9 cellular contexts compared by ENCODE assay signal in the genomic region with DNA sequence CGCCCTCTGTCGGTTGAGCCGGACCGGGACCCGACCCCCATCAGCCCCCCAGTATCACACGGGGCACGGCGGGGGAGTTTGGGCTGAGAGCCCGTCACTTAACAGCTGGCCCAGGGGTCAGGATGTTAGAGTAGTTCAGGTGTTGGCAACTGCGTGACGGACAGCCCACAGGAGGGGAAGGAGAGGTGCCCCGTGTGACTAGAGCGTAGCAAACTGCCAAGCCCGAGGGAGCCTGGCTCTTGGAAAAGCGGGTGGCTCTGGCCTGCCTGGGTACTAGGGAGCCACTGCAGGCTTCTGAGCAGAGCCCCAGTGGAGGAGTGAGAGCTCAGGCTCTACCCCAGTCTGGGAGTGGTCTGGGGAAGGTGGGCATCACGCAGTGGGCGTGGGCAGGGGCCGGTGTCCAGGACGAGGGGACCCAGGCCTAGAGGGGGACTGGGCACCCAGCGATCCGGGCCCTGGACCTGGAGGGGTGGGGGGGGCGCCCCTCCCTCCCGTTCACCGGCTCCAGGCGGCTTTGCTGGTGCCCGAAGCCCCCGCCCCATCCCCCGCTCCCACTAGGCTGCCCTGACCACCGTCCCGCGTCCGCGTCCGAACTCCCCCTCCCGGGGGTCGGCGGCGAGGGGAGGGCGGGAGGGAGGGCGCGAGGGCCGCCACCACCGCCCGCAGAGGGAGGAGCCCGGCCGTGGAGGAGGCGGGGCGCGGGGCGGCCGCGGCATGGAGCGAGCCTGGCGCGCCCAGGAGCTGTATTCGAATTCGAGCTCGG. TPM values are rescaled to one million over a fixed set of nuclear protein-coding genes. Genes with fewer than 3 reads are reported as not detected.
DNase-seq lines count a peak whose midpoint lies in the region; ATAC-seq, FAIRE-seq and TF ChIP-seq lines count a peak whose summit lies in the region.
"Had no signal": no experiment of that assay in that cellular context is flagged by ENCODE, and none has a peak within 500 bp of the region (broad histone marks: within the 10 kb centered on the region; RNA-seq: fewer than 3 reads in every experiment).

No MANE protein-coding gene starts in this region.

- CTCF ChIA-PET in Panc1 (lab: Charles Lee) = no interaction called here

- H3K27ac ChIP-seq in Panc1 (ENCODE audit: low read length) = no peak overlapping the region
- peak overlapping the region in 2 of 4 donors; percentile 12 to 38 for H3K27ac ChIP-seq in gastroesophageal sphincter
- no peak overlapping the region for H3K27ac ChIP-seq in pancreas

- H3K4me1 ChIP-seq in Panc1 (ENCODE audit: control insufficient read depth, insufficient read depth, low read length) = peaks cover 2% of the 10 kb centered on the region; the same call in 1 of the 2 replicates
- peaks cover 0 to 32% (median 12%) of the 10 kb centered on the region in 3 donors for H3K4me1 ChIP-seq in gastroesophageal sphincter
- H3K4me1 ChIP-seq in pancreas = peaks cover 0 to 3% (median 0%) of the 10 kb centered on the region in 3 donors

- H3K9me3 ChIP-seq in Panc1 (ENCODE audit: control insufficient read depth, insufficient read depth, low read depth, low read length) = no peaks in the 10 kb centered on the region
- peaks cover 0 to 4% (median 0%) of the 10 kb centered on the region in 3 donors for H3K9me3 ChIP-seq in gastroesophageal sphincter
- no peaks in the 10 kb centered on the region for H3K9me3 ChIP-seq in pancreas

- no CpG with 5 or more reads among the region's 58 CpGs for WGBS in gastroesophageal sphincter (ENCODE audit: low coverage in 1 of 2), 2 donors
- WGBS in pancreas, 2 donors = 9 to 10% methylated on average over 44 to 45 of the region's 58 CpGs

- TF ChIP-seq CTCF in Panc1 (IDR thresholded peaks at IDR 0.05) (peak; percentile 85), gastroesophageal sphincter (IDR thresholded peaks at IDR 0.05) (peak in 3 of 4 experiments; percentile 8 to 54 (median 41)), pancreas (IDR thresholded peaks at IDR 0.05) (peak in 2 of 4 donors; percentile 10), GM20000 (IDR thresholded peaks at IDR 0.05; ENCODE audit: extremely low read depth, missing control alignments) (no peak)

- H3K36me3 ChIP-seq in Panc1 (ENCODE audit: control insufficient read depth, insufficient read depth, low read length) (no peaks in the 10 kb centered on the region), gastroesophageal sphincter (peaks cover 0 to 14% of the 10 kb centered on the region in 2 donors), pancreas (no peaks in the 10 kb centered on the region)

- no peak for TF ChIP-seq POLR2A in gastroesophageal sphincter (IDR thresholded peaks at IDR 0.05)

- no peak for FAIRE-seq in pancreas (lab: Jason Lieb, UNC)

- peak; percentile 83 for ATAC-seq in Panc1
- peak; percentile 64 for ATAC-seq in gastroesophageal sphincter
- ATAC-seq in pancreas = peak; percentile 73 to 90 (median 82)
- no peak for ATAC-seq in GM19452 (IDR thresholded peaks at IDR 0.05; ENCODE audit: unreplicated experiment)
- ATAC-seq: activated T-cell treated with anti-CD3 and anti-CD28 coated beads, Interleukin-2, amount 50 U/mL, for 4 hours had no signal

- H3K27me3 ChIP-seq in Panc1 (ENCODE audit: control insufficient read depth, insufficient read depth, low read length) (no peaks in the 10 kb centered on the region), gastroesophageal sphincter (peaks cover 31% of the 10 kb centered on the region), pancreas (no peaks in the 10 kb centered on the region)

- POLR2A ChIA-PET in Panc1 (lab: Charles Lee) = no interaction called here

- intact Hi-C loops in Panc1 (cut with micrococcal nuclease; ENCODE audit: unreplicated experiment) (no loop called here), pancreas (cut with DNase I) (no loop called here)

- in situ Hi-C loops in Panc1 (cut with HindIII; ENCODE audit: low pct_unique_long_range_greater_than_20kb, low sequenced_read_pairs) = no loop called here

- DNase-seq in COLO668 (lab: John Stamatoyannopoulos, UW; ENCODE audit: unreplicated experiment) (peak; percentile 41), Panc1 (ENCODE audit: low read depth, low spot score) (no peak), pancreas (peak in 2 of 6 donors; percentile 68 to 78), epidermal melanocyte (ENCODE audit: insufficient read length, low spot score) (no peak), GM20000 (ENCODE audit: low spot score) (no peak)
- no peak for DNase-seq in stimulated activated CD4-positive, alpha-beta T cell treated with anti-CD3 and anti-CD28 coated beads, Interleukin-4, amount 100 ng/mL, for 4 hours
- DNase-seq: activated T-cell treated with anti-CD3 and anti-CD28 coated beads, Interleukin-2, amount 50 U/mL, for 4 hours had no signal

- BruUV-seq in Panc1 (replicated peaks; lab: Mats Ljungman, UMichigan) = no TSS peak

- TF ChIP-seq EP300 in gastroesophageal sphincter (IDR thresholded peaks at IDR 0.05) = no peak

- H3K4me3 ChIP-seq in Panc1 (ENCODE audit: low read depth in 2 of 2, low read length in 2 of 2) (peak overlapping the region; percentile 24 to 44), gastroesophageal sphincter (peak overlapping the region; percentile 19 to 61), pancreas (peak overlapping the region in 3 of 4 donors; percentile 23 to 49 (median 38))

RNA-seq across cellular contexts. Expression of gene SHANK3, which starts 24.4 kb away (rescaled TPM):
- 7.6 TPM for total RNA-seq in Panc1 (2021; ENCODE audit: unreplicated experiment)
- 6.6 TPM for polyA plus RNA-seq in Panc1 (2012; ENCODE audit: insufficient read length)
- 10 to 100 TPM in 2 of 4 donors, 1 to 10 TPM in 2; 5.9 to 20.5 (median 13.0) TPM for total RNA-seq in gastroesophageal sphincter
- 1 to 10 TPM; 2.7 to 6.1 (median 3.7) TPM for total RNA-seq in pancreas
- 10 to 100 TPM; 18.7 to 18.9 TPM for polyA plus RNA-seq in pancreas

RNA-seq across cellular contexts. Expression of gene ACR, which starts 41.0 kb away (rescaled TPM):
- total RNA-seq in Panc1 (2021; ENCODE audit: unreplicated experiment) (0.21 TPM), gastroesophageal sphincter (not detected), pancreas (under 1 TPM in 1 of 6 donors, not detected in 5; 0.40 TPM)
- not detected for polyA plus RNA-seq in Panc1 (2012; ENCODE audit: insufficient read length)
- polyA plus RNA-seq in pancreas = under 1 TPM; 0.34 to 0.92 TPM
- total RNA-seq: activated T-cell treated with anti-CD3 and anti-CD28 coated beads, Interleukin-2, amount 50 U/mL, for 4 hours had no signal
